Comparison of ENCODE assay signal across 21 cellular contexts in the genomic region with DNA sequence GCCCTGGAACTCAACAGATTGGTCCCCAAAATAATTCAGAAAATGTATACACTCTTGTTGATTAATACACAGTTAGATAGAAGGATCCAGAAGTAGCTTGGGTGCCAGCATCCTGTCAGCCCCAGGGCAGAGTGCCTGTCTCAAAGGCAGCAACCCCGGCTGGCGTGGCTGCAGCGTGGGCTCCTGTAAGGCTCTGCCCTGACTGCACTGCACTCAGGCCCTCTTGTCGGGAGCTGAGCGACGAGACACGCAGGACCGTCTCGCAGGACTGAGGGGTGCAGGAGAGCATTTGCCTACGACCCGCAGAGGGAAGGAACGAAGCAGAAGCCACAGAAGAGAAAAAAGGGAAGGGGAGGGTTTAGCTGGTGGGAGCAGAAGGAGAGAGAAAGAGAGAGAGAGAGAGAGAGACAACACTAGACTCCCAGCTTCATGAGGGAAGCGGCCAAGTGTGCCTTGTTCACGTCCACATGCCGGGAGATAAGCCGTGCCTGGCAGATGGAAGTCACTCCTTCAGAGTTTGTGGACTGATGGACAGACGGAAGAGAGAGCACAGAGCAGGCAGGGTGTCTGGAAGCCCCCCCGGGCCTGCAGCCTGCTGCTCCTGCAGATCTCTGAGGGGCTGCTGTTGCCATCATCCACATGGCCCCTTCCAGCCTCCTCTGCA. TPM values are rescaled to one million over a fixed set of nuclear protein-coding genes. Genes with fewer than 3 reads are reported as not detected.
DNase-seq lines count a peak whose midpoint lies in the region; ATAC-seq, FAIRE-seq and TF ChIP-seq lines count a peak whose summit lies in the region.
"Had no signal": no experiment of that assay in that cellular context is flagged by ENCODE, and none has a peak within 500 bp of the region (broad histone marks: within the 10 kb centered on the region; RNA-seq: fewer than 3 reads in every experiment).

No MANE protein-coding gene starts in this region.

- FAIRE-seq in K562 (lab: Jason Lieb, UNC) = no peak
- FAIRE-seq: GM19239 had no signal

- H3K36me3 ChIP-seq in BE2C = no peaks in the 10 kb centered on the region
- H3K36me3 ChIP-seq in K562 (ENCODE audit: control insufficient read depth, insufficient read depth, low read length) = no peaks in the 10 kb centered on the region
- no peaks in the 10 kb centered on the region for H3K36me3 ChIP-seq in Caco-2 (ENCODE audit: control insufficient read depth, insufficient read depth, low read length)
- H3K36me3 ChIP-seq: HAP-1 had no signal

- TF ChIP-seq CTCF in BE2C (IDR thresholded peaks at IDR 0.05; ENCODE audit: low read depth, low read length) (no peak), K562 (IDR thresholded peaks at IDR 0.05 in 2 of 3, conservative IDR thresholded peaks at IDR 0.05 in 1 of 3; ENCODE audit: insufficient read depth in 2 of 3, low read depth in 1 of 3, low read length in 3 of 3) (no peak), Caco-2 (IDR thresholded peaks at IDR 0.05; ENCODE audit: insufficient read depth in 1 of 2, low read depth in 1 of 2, low read length in 1 of 2, severe bottlenecking in 1 of 2, unreplicated experiment in 1 of 2) (no peak)

- POLR2A ChIA-PET in K562 (lab: Yijun Ruan, JAX) = interaction anchor here (0.7 to 1.0 kb wide), 2 partner anchors 9 to 59 kb away, joined by 3 read pairs; no protein-coding TSS in a partner anchor
- POLR2A ChIA-PET in Caco-2 (lab: Charles Lee) = no interaction called here

- H3K79me2 ChIP-seq in K562 (ENCODE audit: control insufficient read depth, insufficient read depth, low read length) = no peaks in the 10 kb centered on the region

- no peaks in the 10 kb centered on the region for H3K27me3 Mint-ChIP-seq in Caco-2 (ENCODE audit: insufficient read depth, unreplicated experiment)
- H3K27me3 Mint-ChIP-seq: CD4-positive, CD25-positive, alpha-beta regulatory T cell had no signal

- peak overlapping the region in 1 of 2 experiments; percentile 67; a peak in 1 of 4 replicates for H3K9ac ChIP-seq in K562 (ENCODE audit: insufficient read depth in 1 of 2, low read depth in 2 of 2, low read length in 2 of 2)

- H3K4me1 Mint-ChIP-seq in Caco-2 (ENCODE audit: low read depth, unreplicated experiment) = no peaks in the 10 kb centered on the region

- no peak overlapping the region; the same call in 1 of the 2 replicates for H3K4me2 ChIP-seq in K562 (ENCODE audit: insufficient read depth, low read length)

- CTCF ChIA-PET in K562 (lab: Yijun Ruan, JAX; ENCODE audit: low intra/inter-chr PET ratio) (no interaction called here), Caco-2 (lab: Charles Lee) (interaction anchor here (0.8 kb wide), 1 partner anchor 20 kb away, joined by 3 read pairs; no protein-coding TSS in a partner anchor)

- H3K9me3 Mint-ChIP-seq in Caco-2 (ENCODE audit: unreplicated experiment) = no peaks in the 10 kb centered on the region

- in situ Hi-C loops in KBM-7 (cut with MboI; ENCODE audit: low pct_unique_long_range_greater_than_20kb, low sequenced_read_pairs) (loop anchor here (25.0 kb wide), 1 partner anchor 217 kb away; no protein-coding TSS in a partner anchor), K562 (cut with MboI) (loop anchor here (10.0 kb wide), 1 partner anchor 235 kb away; no protein-coding TSS in a partner anchor)

- DNase-seq in BE2C (peak; percentile 20), KBM-7 (peak; percentile 35), K562 (ENCODE audit: extremely low read depth in 1 of 4, low spot score in 3 of 4) (no peak), right cardiac atrium (no peak), Caco-2 (no peak), hypothalamus (lab: John Stamatoyannopoulos, UW) (no peak), NCI-H2029 (lab: John Stamatoyannopoulos, UW) (no peak)
- DNase-seq: ACHN; AML-193; Calu3; CD4-positive, CD25-positive, alpha-beta regulatory T cell; DMS53; NCI-H1048; NCI-H146; NCI-H2081 treated with DMSO at 0.1 percent for 48 hours; NCI-H510A; SW 1271 had no signal

- H3K4me3 Mint-ChIP-seq in Caco-2 (ENCODE audit: unreplicated experiment) = no peak overlapping the region
- H3K4me3 Mint-ChIP-seq: CD4-positive, CD25-positive, alpha-beta regulatory T cell had no signal

- H3K9me3 ChIP-seq in BE2C (no peaks in the 10 kb centered on the region), K562 (replicated peaks; ENCODE audit: control insufficient read depth, insufficient read depth, low read depth, low read length) (no peaks in the 10 kb centered on the region), right cardiac atrium (ENCODE audit: control insufficient read depth, low read length) (no peaks in the 10 kb centered on the region), Caco-2 (no peaks in the 10 kb centered on the region)
- H3K9me3 ChIP-seq: HAP-1 had no signal

- no peaks in the 10 kb centered on the region for H3K9me1 ChIP-seq in K562 (ENCODE audit: control insufficient read depth, insufficient read depth, low read length)

- BruUV-seq in K562 (replicated peaks; lab: Mats Ljungman, UMichigan) (no TSS peak), Caco-2 (replicated peaks; lab: Mats Ljungman, UMichigan) (no TSS peak)

- no peak for TF ChIP-seq RAD21 in K562 (CRISPR knock-in tag; conservative IDR thresholded peaks at IDR 0.05 in 1 of 2, IDR thresholded peaks at IDR 0.05 in 1 of 2)

- H3K27me3 ChIP-seq in BE2C = no peaks in the 10 kb centered on the region
- H3K27me3 ChIP-seq in K562 (ENCODE audit: control insufficient read depth in 2 of 2, insufficient read depth in 2 of 2, low read length in 2 of 2) = peaks cover 16 to 38% of the 10 kb centered on the region in 2 experiments
- no peaks in the 10 kb centered on the region for H3K27me3 ChIP-seq in right cardiac atrium (ENCODE audit: control insufficient read depth, insufficient read depth)
- H3K27me3 ChIP-seq in Caco-2 (replicated peaks; ENCODE audit: control insufficient read depth, insufficient read depth, low read length) = no peaks in the 10 kb centered on the region

- 3% methylated on average over 15 of the region's 18 CpGs for WGBS in K562 (ENCODE audit: insufficient coverage, low coverage, missing lambda C conversion rate)
- 51% methylated on average over 18 of the region's 18 CpGs for WGBS in right cardiac atrium

- H3K36me3 Mint-ChIP-seq in Caco-2 (ENCODE audit: insufficient read depth, unreplicated experiment) = no peaks in the 10 kb centered on the region
- H3K36me3 Mint-ChIP-seq: CD4-positive, CD25-positive, alpha-beta regulatory T cell had no signal

- peaks cover 4% of the 10 kb centered on the region; the same call in 1 of the 2 replicates for H3K4me1 ChIP-seq in BE2C
- peaks cover 0 to 8% of the 10 kb centered on the region in 2 experiments; a peak in 2 of 5 replicates for H3K4me1 ChIP-seq in K562 (replicated peaks in 1 of 2; ENCODE audit: control insufficient read depth in 2 of 2, insufficient read depth in 2 of 2, low read length in 2 of 2)
- peaks cover 5% of the 10 kb centered on the region for H3K4me1 ChIP-seq in right cardiac atrium (ENCODE audit: control insufficient read depth, insufficient read depth, low read length)
- no peaks in the 10 kb centered on the region for H3K4me1 ChIP-seq in Caco-2
- H3K4me1 ChIP-seq: HAP-1 had no signal

- no peaks in the 10 kb centered on the region for H4K20me1 ChIP-seq in K562 (replicated peaks; ENCODE audit: control insufficient read depth, insufficient read depth, low read length)

- 0 out of 2 replicates have a peak overlapping the region, but pooled peaks have one; percentile 32 for H2AFZ ChIP-seq in K562 (ENCODE audit: low read depth, low read length)

- TF ChIP-seq POLR2A in K562 (conservative IDR thresholded peaks at IDR 0.05) = no peak

- no peak overlapping the region for H3K4me3 ChIP-seq in BE2C (ENCODE audit: low read depth, low read length)
- no peak overlapping the region for H3K4me3 ChIP-seq in K562
- no peak overlapping the region for H3K4me3 ChIP-seq in right cardiac atrium (ENCODE audit: low read length)
- H3K4me3 ChIP-seq in Caco-2 (ENCODE audit: low read depth, low read length) = no peak overlapping the region
- H3K4me3 ChIP-seq: HAP-1 had no signal

- H3K27ac ChIP-seq in K562 (ENCODE audit: extremely low read depth, low read depth, low read length) = no peak overlapping the region
- H3K27ac ChIP-seq in right cardiac atrium (ENCODE audit: low read length) = peak overlapping the region; percentile 80

- H3K27ac Mint-ChIP-seq in Caco-2 (ENCODE audit: unreplicated experiment) = no peak overlapping the region
- H3K27ac Mint-ChIP-seq: CD4-positive, CD25-positive, alpha-beta regulatory T cell had no signal

- intact Hi-C loops in K562 (cut with micrococcal nuclease) (loop anchor here (5.0 kb wide), 1 partner anchor 232 kb away; no protein-coding TSS in a partner anchor), right cardiac atrium (cut with DNase I) (loop anchor here in 3 of 4 donors (5.0 to 10.0 kb wide), 2 partner anchors 232 to 235 kb away; no protein-coding TSS in a partner anchor), Caco-2 (cut with micrococcal nuclease; ENCODE audit: unreplicated experiment) (no loop called here)

- ATAC-seq in K562 (no peak; the same call in 2 of the 3 replicates), right cardiac atrium (peak; percentile 33 to 47)

- TF ChIP-seq EP300 in K562 (IDR thresholded peaks at IDR 0.05; ENCODE audit: low read length) = no peak

TF ChIP-seq in K562, 482 proteins besides CTCF, POLR2A, EP300 and RAD21 (continues in another document):
- 0 out of 2 replicates have a peak, but pooled peaks have one; percentile 11 for TF ChIP-seq OTX1 (CRISPR knock-in tag; IDR thresholded peaks at IDR 0.05)
- TF ChIP-seq IRF2 (CRISPR knock-in tag; IDR thresholded peaks at IDR 0.05) = no peak
- TF ChIP-seq BHLHE40 (IDR thresholded peaks at IDR 0.05; ENCODE audit: low read length) = peak; percentile 10; the same call in 1 of the 2 replicates

RNA-seq across cellular contexts. Expression of gene HELT, which starts 38.7 kb away (rescaled TPM):
- not detected for polyA plus RNA-seq in BE2C (2012; ENCODE audit: insufficient read depth, insufficient read length, low read depth)
- not detected in 2 replicates for total RNA-seq in K562 (2011; cell fraction: chromatin; rRNA removed; ENCODE audit: low replicate concordance)
- total RNA-seq in K562 (2011; cell fraction: nucleolus; rRNA removed) = not detected in 2 replicates
- total RNA-seq in K562 (2011; cell fraction: nucleoplasm; rRNA removed) = not detected in 2 replicates
- not detected in 2 replicates for total RNA-seq in K562 (2014; rRNA removed)
- total RNA-seq in K562 (2014; rRNA removed; fragmentation: Illumina TruSeq; extraction: Trizol) = not detected in 2 replicates
- not detected in 2 replicates for total RNA-seq in K562 (2015; rRNA removed; fragmentation: Illumina TruSeq; extraction: Trizol)
- total RNA-seq in K562 (2021) = not detected in 2 replicates
- not detected in 2 replicates for polyA plus RNA-seq in K562 (2011; rRNA removed)
- not detected in 2 replicates for polyA plus RNA-seq in K562 (2011; cell fraction: cytosol; rRNA removed)
- polyA plus RNA-seq in K562 (2011; cell fraction: nucleus; rRNA removed) = not detected in 2 replicates
- polyA plus RNA-seq in K562 (2012) = not detected in 2 replicates
- not detected in 2 replicates for polyA plus RNA-seq in K562 (2014; fragmentation: Illumina TruSeq; extraction: Trizol)
- polyA plus RNA-seq in K562 (2014; fragmentation: Nextera tagmentation; extraction: Ambion mirVana) = not detected
- not detected in 2 replicates for polyA plus RNA-seq in K562 (2014; rRNA removed)
- not detected in 2 replicates for polyA minus RNA-seq in K562 (2011; rRNA and poly(A)+ RNA removed)
- polyA minus RNA-seq in K562 (2011; cell fraction: cytosol; rRNA and poly(A)+ RNA removed) = not detected in 2 replicates
- polyA minus RNA-seq in K562 (2011; cell fraction: nucleus; rRNA and poly(A)+ RNA removed) = not detected in 2 replicates
- not detected for total RNA-seq in right cardiac atrium
- polyA plus RNA-seq in right cardiac atrium = not detected
- total RNA-seq in Caco-2 (2022) = not detected in 2 replicates
- total RNA-seq: Calu3; CD4-positive, CD25-positive, alpha-beta regulatory T cell; OCI-LY7; RPMI7951 had no signal
- polyA plus RNA-seq: CD4-positive, CD25-positive, alpha-beta regulatory T cell had no signal

Comparison
In these comparisons a context has a peak if more than half of its experiments do, and no peak if none do; other contexts are left out.
1. DNase-seq: peak in BE2C (single experiment) and KBM-7 (single experiment); none in K562 (0 of 4), right cardiac atrium (0 of 3), Caco-2 (0 of 2), hypothalamus (0 of 51) and NCI-H2029 (single experiment).